Comparison of ENCODE assay signal across 1 cellular context in the genomic region with DNA sequence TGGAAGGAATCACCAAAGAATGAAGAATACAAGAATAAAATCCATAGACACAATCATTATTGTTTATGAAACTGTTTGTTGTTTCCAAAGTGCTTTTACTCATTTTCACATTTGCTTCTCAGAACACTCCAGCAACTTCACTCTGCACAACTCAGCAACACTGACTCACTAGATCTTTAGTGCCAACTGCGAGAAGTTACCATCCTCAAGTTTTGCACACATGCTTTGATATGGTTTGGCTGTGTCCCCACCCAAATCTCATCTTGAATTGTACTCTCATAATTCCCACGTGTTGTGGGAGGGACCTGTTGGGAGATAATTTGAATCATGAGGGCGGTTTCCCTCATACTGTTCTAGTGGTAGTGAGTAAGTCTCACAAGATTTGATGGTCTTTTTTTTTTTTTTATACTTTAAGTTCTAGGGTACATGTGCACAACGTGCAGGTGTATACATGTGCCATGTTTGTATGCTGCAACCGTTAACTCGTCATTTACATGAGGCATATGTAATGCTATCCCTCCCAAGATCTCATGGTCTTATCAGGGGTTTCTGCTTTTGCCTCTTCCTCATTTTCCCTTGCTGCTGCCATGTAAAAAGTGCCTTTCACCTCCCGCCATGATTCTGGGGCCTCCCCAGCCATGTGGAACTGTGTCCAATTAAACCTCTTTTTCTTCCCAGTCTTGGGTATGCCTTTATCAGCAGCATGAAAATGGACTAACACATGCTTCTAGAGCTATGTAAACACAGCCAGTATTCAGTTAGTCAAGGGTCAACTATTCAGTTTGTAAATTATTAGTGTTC.
TF ChIP-seq lines count a peak whose summit lies in the region.

No MANE protein-coding gene starts in this region.

TF ChIP-seq in GM23338, 12 proteins besides CTCF, POLR2A, EP300 and RAD21 (continued from another document):
- TF ChIP-seq, protein P1, sequence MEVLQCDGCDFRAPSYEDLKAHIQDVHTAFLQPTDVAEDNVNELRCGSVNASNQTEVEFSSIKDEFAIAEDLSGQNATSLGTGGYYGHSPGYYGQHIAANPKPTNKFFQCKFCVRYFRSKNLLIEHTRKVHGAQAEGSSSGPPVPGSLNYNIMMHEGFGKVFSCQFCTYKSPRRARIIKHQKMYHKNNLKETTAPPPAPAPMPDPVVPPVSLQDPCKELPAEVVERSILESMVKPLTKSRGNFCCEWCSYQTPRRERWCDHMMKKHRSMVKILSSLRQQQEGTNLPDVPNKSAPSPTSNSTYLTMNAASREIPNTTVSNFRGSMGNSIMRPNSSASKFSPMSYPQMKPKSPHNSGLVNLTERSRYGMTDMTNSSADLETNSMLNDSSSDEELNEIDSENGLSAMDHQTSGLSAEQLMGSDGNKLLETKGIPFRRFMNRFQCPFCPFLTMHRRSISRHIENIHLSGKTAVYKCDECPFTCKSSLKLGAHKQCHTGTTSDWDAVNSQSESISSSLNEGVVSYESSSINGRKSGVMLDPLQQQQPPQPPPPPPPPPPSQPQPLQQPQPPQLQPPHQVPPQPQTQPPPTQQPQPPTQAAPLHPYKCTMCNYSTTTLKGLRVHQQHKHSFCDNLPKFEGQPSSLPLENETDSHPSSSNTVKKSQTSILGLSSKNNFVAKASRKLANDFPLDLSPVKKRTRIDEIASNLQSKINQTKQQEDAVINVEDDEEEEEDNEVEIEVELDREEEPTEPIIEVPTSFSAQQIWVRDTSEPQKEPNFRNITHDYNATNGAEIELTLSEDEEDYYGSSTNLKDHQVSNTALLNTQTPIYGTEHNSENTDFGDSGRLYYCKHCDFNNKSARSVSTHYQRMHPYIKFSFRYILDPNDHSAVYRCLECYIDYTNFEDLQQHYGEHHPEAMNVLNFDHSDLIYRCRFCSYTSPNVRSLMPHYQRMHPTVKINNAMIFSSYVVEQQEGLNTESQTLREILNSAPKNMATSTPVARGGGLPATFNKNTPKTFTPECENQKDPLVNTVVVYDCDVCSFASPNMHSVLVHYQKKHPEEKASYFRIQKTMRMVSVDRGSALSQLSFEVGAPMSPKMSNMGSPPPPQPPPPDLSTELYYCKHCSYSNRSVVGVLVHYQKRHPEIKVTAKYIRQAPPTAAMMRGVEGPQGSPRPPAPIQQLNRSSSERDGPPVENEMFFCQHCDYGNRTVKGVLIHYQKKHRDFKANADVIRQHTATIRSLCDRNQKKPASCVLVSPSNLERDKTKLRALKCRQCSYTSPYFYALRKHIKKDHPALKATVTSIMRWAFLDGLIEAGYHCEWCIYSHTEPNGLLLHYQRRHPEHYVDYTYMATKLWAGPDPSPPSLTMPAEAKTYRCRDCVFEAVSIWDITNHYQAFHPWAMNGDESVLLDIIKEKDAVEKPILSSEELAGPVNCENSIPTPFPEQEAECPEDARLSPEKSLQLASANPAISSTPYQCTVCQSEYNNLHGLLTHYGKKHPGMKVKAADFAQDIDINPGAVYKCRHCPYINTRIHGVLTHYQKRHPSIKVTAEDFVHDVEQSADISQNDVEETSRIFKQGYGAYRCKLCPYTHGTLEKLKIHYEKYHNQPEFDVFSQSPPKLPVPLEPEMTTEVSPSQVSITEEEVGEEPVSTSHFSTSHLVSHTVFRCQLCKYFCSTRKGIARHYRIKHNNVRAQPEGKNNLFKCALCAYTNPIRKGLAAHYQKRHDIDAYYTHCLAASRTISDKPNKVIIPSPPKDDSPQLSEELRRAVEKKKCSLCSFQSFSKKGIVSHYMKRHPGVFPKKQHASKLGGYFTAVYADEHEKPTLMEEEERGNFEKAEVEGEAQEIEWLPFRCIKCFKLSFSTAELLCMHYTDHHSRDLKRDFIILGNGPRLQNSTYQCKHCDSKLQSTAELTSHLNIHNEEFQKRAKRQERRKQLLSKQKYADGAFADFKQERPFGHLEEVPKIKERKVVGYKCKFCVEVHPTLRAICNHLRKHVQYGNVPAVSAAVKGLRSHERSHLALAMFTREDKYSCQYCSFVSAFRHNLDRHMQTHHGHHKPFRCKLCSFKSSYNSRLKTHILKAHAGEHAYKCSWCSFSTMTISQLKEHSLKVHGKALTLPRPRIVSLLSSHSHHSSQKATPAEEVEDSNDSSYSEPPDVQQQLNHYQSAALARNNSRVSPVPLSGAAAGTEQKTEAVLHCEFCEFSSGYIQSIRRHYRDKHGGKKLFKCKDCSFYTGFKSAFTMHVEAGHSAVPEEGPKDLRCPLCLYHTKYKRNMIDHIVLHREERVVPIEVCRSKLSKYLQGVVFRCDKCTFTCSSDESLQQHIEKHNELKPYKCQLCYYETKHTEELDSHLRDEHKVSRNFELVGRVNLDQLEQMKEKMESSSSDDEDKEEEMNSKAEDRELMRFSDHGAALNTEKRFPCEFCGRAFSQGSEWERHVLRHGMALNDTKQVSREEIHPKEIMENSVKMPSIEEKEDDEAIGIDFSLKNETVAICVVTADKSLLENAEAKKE (CRISPR knock-in tag; IDR thresholded peaks at IDR 0.05), result no peak
- TF ChIP-seq EZH2 (IDR thresholded peaks at IDR 0.05; ENCODE audit: low read depth, unreplicated experiment), result no peak
- no peak for TF ChIP-seq JUNB (IDR thresholded peaks at IDR 0.05; ENCODE audit: unreplicated experiment)
- no peak for TF ChIP-seq STAT1 (IDR thresholded peaks at IDR 0.05; ENCODE audit: unreplicated experiment)
TF ChIP-seq in GM23338: peak in this region for 0.
